Comparison of ENCODE assay signal across 18 cellular contexts in the genomic region with DNA sequence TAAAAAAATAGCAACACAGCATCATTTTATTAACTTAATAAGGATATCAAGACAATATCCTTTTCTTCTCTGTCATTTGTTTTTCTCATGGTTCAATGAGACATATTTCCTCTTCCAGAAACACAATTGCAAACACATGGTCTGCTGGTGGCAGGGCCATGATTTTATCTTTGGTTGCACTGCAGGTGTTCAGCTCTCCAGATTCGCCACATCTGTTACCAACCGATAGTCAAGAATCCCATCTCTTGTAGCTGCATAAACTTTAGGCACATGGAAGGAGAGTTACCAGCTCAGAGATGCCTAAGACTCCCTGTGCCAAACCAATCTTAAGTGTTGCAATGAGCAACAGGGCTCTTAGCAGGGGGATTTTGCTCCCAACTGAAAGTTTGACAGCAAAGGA.
DNase-seq lines count a peak whose midpoint lies in the region; ATAC-seq, FAIRE-seq and TF ChIP-seq lines count a peak whose summit lies in the region.
"Had no signal": no experiment of that assay in that cellular context is flagged by ENCODE, and none has a peak within 500 bp of the region (broad histone marks: within the 10 kb centered on the region; RNA-seq: fewer than 3 reads in every experiment).

No MANE protein-coding gene starts in this region.

- peak; percentile 8 for DNase-seq in NCI-H146 (lab: John Stamatoyannopoulos, UW)
- no peak for DNase-seq in NCI-H146 treated with DMSO at 0.1 percent for 48 hours (lab: John Stamatoyannopoulos, UW; ENCODE audit: unreplicated experiment)
- peak; percentile 35 for DNase-seq in NCI-H69 (lab: John Stamatoyannopoulos, UW)
- DNase-seq in H1 (ENCODE audit: low read depth in 1 of 2, low spot score in 2 of 2) = no peak
- DNase-seq in left lung = no peak
- no peak for DNase-seq in hepatic stellate cell (ENCODE audit: low spot score)
- DNase-seq: 8988T; Calu3; CD8-positive, alpha-beta T cell; DMS153; DMS79; GF-D8 had no signal

- H2BK20ac ChIP-seq in H1 (ENCODE audit: low read length) = no peak overlapping the region

- H3K27me3 ChIP-seq in H1 (replicated peaks in 1 of 4; ENCODE audit: control insufficient read depth in 3 of 4, extremely low read depth in 1 of 4, insufficient read depth in 3 of 4, low read length in 3 of 4) = no peaks in the 10 kb centered on the region
- no peaks in the 10 kb centered on the region for H3K27me3 ChIP-seq in left lung
- H3K27me3 ChIP-seq: BLaER1 treated with 17β-estradiol and CSF1 and Interleukin-3, amounts not matched to agents 10 nM and 100 nM had no signal

- no peak for TF ChIP-seq RAD21 in H1 (IDR thresholded peaks at IDR 0.05 in 1 of 2, conservative IDR thresholded peaks at IDR 0.05 in 1 of 2; ENCODE audit: low read depth in 2 of 2, low read length in 2 of 2)

- H2BK5ac ChIP-seq in H1 (ENCODE audit: low read depth, low read length) = no peak overlapping the region

- no peaks in the 10 kb centered on the region for H3K23me2 ChIP-seq in H1 (ENCODE audit: low read depth, low read length)

- no peak overlapping the region for H3K14ac ChIP-seq in H1 (ENCODE audit: insufficient read length)

- 0 out of 2 replicates have a peak overlapping the region, but pooled peaks have one; percentile 46 for H2BK12ac ChIP-seq in H1 (ENCODE audit: low read depth, low read length)

- intact Hi-C loops in left lung (cut with DNase I) = no loop called here

- WGBS in H1 (ENCODE audit: extremely low coverage in 1 of 2, insufficient coverage in 1 of 2, insufficient read length in 1 of 2, insufficient replicate concordance in 2 of 2, low coverage in 1 of 2, low lambda C conversion rate in 2 of 2, missing lambda C conversion rate in 1 of 2), 2 experiments = 85% methylated on average over 2 of the region's 2 CpGs; no CpG with 5 or more reads in 1 of the 2 experiments

- H2BK15ac ChIP-seq in H1 (ENCODE audit: low read length) = no peak overlapping the region

- no peak overlapping the region for H2AK5ac ChIP-seq in H1 (ENCODE audit: low read depth, low read length)

- no peak overlapping the region for H4K8ac ChIP-seq in H1 (ENCODE audit: extremely low read depth, insufficient read depth, low read length)

- CTCF ChIA-PET in H1 (lab: Charles Lee; ENCODE audit: partially characterized antibody) = interaction anchor here (0.6 to 3.1 kb wide), 7 partner anchors 11 to 298 kb away, joined by 3 to 9 read pairs (median 4); no protein-coding TSS in a partner anchor

- no peaks in the 10 kb centered on the region for H4K20me1 ChIP-seq in H1 (replicated peaks in 1 of 2; ENCODE audit: control insufficient read depth in 1 of 2, insufficient read depth in 2 of 2, low read length in 2 of 2)
- H4K20me1 ChIP-seq: BLaER1 treated with 17β-estradiol and CSF1 and Interleukin-3, amounts not matched to agents 10 nM and 100 nM had no signal

- H3K23ac ChIP-seq in H1 (ENCODE audit: insufficient read length) = no peak overlapping the region

- no peaks in the 10 kb centered on the region for H3K4me1 ChIP-seq in H1 (replicated peaks in 1 of 4; ENCODE audit: control insufficient read depth in 3 of 4, insufficient read depth in 4 of 4, low read length in 3 of 4)
- H3K4me1 ChIP-seq in left lung = no peaks in the 10 kb centered on the region
- H3K4me1 ChIP-seq: HAP-1 had no signal

- H3K79me1 ChIP-seq in H1 (ENCODE audit: low read depth, low read length) = no peaks in the 10 kb centered on the region

- ATAC-seq in left lung (no peak), HG02571 (IDR thresholded peaks at IDR 0.05; ENCODE audit: unreplicated experiment) (no peak)
- ATAC-seq: CD8-positive, alpha-beta T cell; GM12878; K562 had no signal

- H4K5ac ChIP-seq in H1 (ENCODE audit: insufficient read length, low read depth, low read length) = no peak overlapping the region

- H3K4me3 ChIP-seq in H1 (ENCODE audit: extremely low read depth in 1 of 4, insufficient read depth in 2 of 4, low read depth in 3 of 4, low read length in 4 of 4) (no peak overlapping the region), left lung (no peak overlapping the region)
- H3K4me3 ChIP-seq: BLaER1 treated with 17β-estradiol and CSF1 and Interleukin-3, amounts not matched to agents 10 nM and 100 nM; GM12878; HAP-1; K562 had no signal

- POLR2A ChIA-PET in H1 (lab: Charles Lee; ENCODE audit: partially characterized antibody) = no interaction called here

- no peaks in the 10 kb centered on the region for H3K36me3 ChIP-seq in H1 (ENCODE audit: control insufficient read depth in 2 of 4, insufficient read depth in 4 of 4, low read length in 3 of 4)
- H3K36me3 ChIP-seq in left lung = no peaks in the 10 kb centered on the region
- H3K36me3 ChIP-seq: BLaER1 treated with 17β-estradiol and CSF1 and Interleukin-3, amounts not matched to agents 10 nM and 100 nM; HAP-1 had no signal

- H3K9ac ChIP-seq in H1 (replicated peaks in 1 of 4; ENCODE audit: extremely low read depth in 1 of 4, low read depth in 3 of 4, low read length in 3 of 4) = no peak overlapping the region
- H3K9ac ChIP-seq: BLaER1 treated with 17β-estradiol and CSF1 and Interleukin-3, amounts not matched to agents 10 nM and 100 nM had no signal

- no peak for TF ChIP-seq POLR2A in H1 (IDR thresholded peaks at IDR 0.05; ENCODE audit: control extremely low read depth in 1 of 2, low read depth in 2 of 2, low read length in 2 of 2)

- no peak for TF ChIP-seq CTCF in H1 (IDR thresholded peaks at IDR 0.05; ENCODE audit: control extremely low read depth in 1 of 3, insufficient read depth in 1 of 3, low read depth in 1 of 3, low read length in 3 of 3)
- no peak for TF ChIP-seq CTCF in left lung (IDR thresholded peaks at IDR 0.05)

- 0 out of 2 replicates have a peak overlapping the region, but pooled peaks have one; percentile 57 for H2AFZ ChIP-seq in H1 (ENCODE audit: low read length)

- TF ChIP-seq EP300 in H1 (IDR thresholded peaks at IDR 0.05; ENCODE audit: borderline replicate concordance in 1 of 2, low read depth in 2 of 2, low read length in 2 of 2) = no peak

- no peaks in the 10 kb centered on the region for H3K79me2 ChIP-seq in H1 (ENCODE audit: control insufficient read depth in 1 of 2, insufficient read depth in 2 of 2, low read length in 2 of 2)

- H3K4ac ChIP-seq in H1 (replicated peaks; ENCODE audit: insufficient read length, low read depth, low read length) = no peak overlapping the region

- H4K91ac ChIP-seq in H1 (replicated peaks; ENCODE audit: insufficient read length, low read length) = peak overlapping the region; percentile 13

- H3K27ac ChIP-seq in H1 (ENCODE audit: low read depth, low read length) (no peak overlapping the region), left lung (no peak overlapping the region)
- H3K27ac ChIP-seq: BLaER1 treated with 17β-estradiol and CSF1 and Interleukin-3, amounts not matched to agents 10 nM and 100 nM; HL-60 had no signal

- no peak overlapping the region for H2BK120ac ChIP-seq in H1 (replicated peaks; ENCODE audit: low read depth, low read length)

- H3K4me2 ChIP-seq in H1 (ENCODE audit: insufficient read depth in 1 of 2, low read depth in 2 of 2, low read length in 2 of 2) = no peak overlapping the region

- no peak for FAIRE-seq in H1 (lab: Jason Lieb, UNC)
- FAIRE-seq: GM12878, K562 had no signal

- no peak overlapping the region for H3K18ac ChIP-seq in H1 (ENCODE audit: extremely low read depth, low read length)

- no peak overlapping the region for H3K56ac ChIP-seq in H1 (replicated peaks; ENCODE audit: insufficient read length, low read depth, low read length)

- H3K9me3 ChIP-seq in H1 (ENCODE audit: insufficient read depth in 2 of 2, low read depth in 1 of 2, low read length in 1 of 2) (no peaks in the 10 kb centered on the region), left lung (no peaks in the 10 kb centered on the region)
- H3K9me3 ChIP-seq: HAP-1 had no signal

TF ChIP-seq in H1, 55 proteins besides CTCF, POLR2A, EP300 and RAD21:
- TF ChIP-seq GABPA (IDR thresholded peaks at IDR 0.05; ENCODE audit: borderline replicate concordance, insufficient read depth, low read length) = no peak
- TF ChIP-seq SP1 (IDR thresholded peaks at IDR 0.05; ENCODE audit: low read depth, low read length) = no peak
- no peak for TF ChIP-seq SIRT6 (IDR thresholded peaks at IDR 0.05; ENCODE audit: low read length)
- no peak for TF ChIP-seq BACH1 (IDR thresholded peaks at IDR 0.05; ENCODE audit: low read length)
- TF ChIP-seq SIN3A (conservative IDR thresholded peaks at IDR 0.05 in 1 of 2, IDR thresholded peaks at IDR 0.05 in 1 of 2; ENCODE audit: low read depth in 1 of 2, low read length in 2 of 2) = no peak

Comparison
In these comparisons a context has a peak if more than half of its experiments do, and no peak if none do; other contexts are left out.
1. DNase-seq: peak in NCI-H146 (single experiment) and NCI-H69 (single experiment); none in NCI-H146 treated with DMSO at 0.1 percent for 48 hours (single experiment), H1 (0 of 2), left lung (0 of 2) and hepatic stellate cell (single experiment).